Comparison of ENCODE assay signal across 1 cellular context in genomic region chr4:39025552-39026085, GRCh38.
TF ChIP-seq lines count a peak whose summit lies in the region.

No MANE protein-coding gene starts in this region.

TF ChIP-seq in K562, 482 proteins besides CTCF, POLR2A, EP300 and RAD21 (continued from another document and continues in another):
- TF ChIP-seq CEBPZ (IDR thresholded peaks at IDR 0.05; ENCODE audit: borderline replicate concordance, low read depth, low read length) (no peak), PATZ1 (CRISPR knock-in tag; IDR thresholded peaks at IDR 0.05; ENCODE audit: borderline replicate concordance) (no peak), USF2 (CRISPR knock-in tag; IDR thresholded peaks at IDR 0.05) (no peak), ZNF407 (IDR thresholded peaks at IDR 0.05; ENCODE audit: low read depth) (no peak), ELF2 (CRISPR knock-in tag; IDR thresholded peaks at IDR 0.05) (no peak), ZFP91 (CRISPR knock-in tag; IDR thresholded peaks at IDR 0.05) (no peak), CCAR2 (IDR thresholded peaks at IDR 0.05; ENCODE audit: low read depth, low read length) (no peak), RBM17 (IDR thresholded peaks at IDR 0.05; ENCODE audit: borderline replicate concordance, low read depth, low read length) (no peak), GTF2E2 (tag; IDR thresholded peaks at IDR 0.05) (no peak), ATF6 (CRISPR knock-in tag; IDR thresholded peaks at IDR 0.05) (no peak), FOXK2 (conservative IDR thresholded peaks at IDR 0.05 in 1 of 2, IDR thresholded peaks at IDR 0.05 in 1 of 2; ENCODE audit: low read depth in 2 of 2) (no peak), BACH1 (tag; IDR thresholded peaks at IDR 0.05) (peak; percentile 69), VEZF1 (CRISPR knock-in tag; IDR thresholded peaks at IDR 0.05) (peak; percentile 30; the same call in 1 of the 2 replicates), POU5F1 (IDR thresholded peaks at IDR 0.05; ENCODE audit: borderline replicate concordance, low read depth, low read length, partially characterized antibody) (no peak), ZNF668 (CRISPR knock-in tag; IDR thresholded peaks at IDR 0.05) (no peak), ZNF395 (CRISPR knock-in tag; IDR thresholded peaks at IDR 0.05) (no peak), CSDE1 (IDR thresholded peaks at IDR 0.05) (no peak), OTX1 (CRISPR knock-in tag; IDR thresholded peaks at IDR 0.05) (no peak), MAFK (IDR thresholded peaks at IDR 0.05; ENCODE audit: low read length) (peak; percentile 85), SREBF1 (IDR thresholded peaks at IDR 0.05; ENCODE audit: borderline replicate concordance, low read depth, low read length) (no peak), GTF2A2 (tag; IDR thresholded peaks at IDR 0.05) (no peak), ESRRA (IDR thresholded peaks at IDR 0.05; ENCODE audit: borderline replicate concordance, low read depth) (no peak), RCOR1 (IDR thresholded peaks at IDR 0.05; ENCODE audit: borderline replicate concordance in 1 of 2, low read depth in 2 of 2, low read length in 2 of 2) (0 out of 4 replicates have a peak, but pooled peaks of 1 of the 2 experiments have one; percentile 3), WHSC1 (IDR thresholded peaks at IDR 0.05; ENCODE audit: low read length) (no peak), HNRNPH1 (optimal IDR thresholded peaks at IDR 0.05; ENCODE audit: low read depth, low read length) (no peak), ZBTB33 (CRISPR knock-in tag; IDR thresholded peaks at IDR 0.05) (no peak), BCL6 (CRISPR knock-in tag; IDR thresholded peaks at IDR 0.05) (no peak), HNRNPLL (IDR thresholded peaks at IDR 0.05; ENCODE audit: low read depth, low read length, poor library complexity, severe bottlenecking) (no peak), MYC (IDR thresholded peaks at IDR 0.05; ENCODE audit: low read depth, low read length) (no peak), MYC (CRISPR knock-in tag; IDR thresholded peaks at IDR 0.05; ENCODE audit: borderline replicate concordance, low read depth) (no peak), ATF7 (IDR thresholded peaks at IDR 0.05) (peak; percentile 20; the same call in 1 of the 2 replicates), ARID1B (IDR thresholded peaks at IDR 0.05) (peak; percentile 38), SIN3A (IDR thresholded peaks at IDR 0.05; ENCODE audit: borderline replicate concordance in 2 of 2, control insufficient read depth in 1 of 2, low read depth in 2 of 2, low read length in 2 of 2) (no peak), FOXA3 (CRISPR knock-in tag; conservative IDR thresholded peaks at IDR 0.05 in 1 of 2, IDR thresholded peaks at IDR 0.05 in 1 of 2) (no peak)
